In genomic region chrX:69222103-69223090, GRCh38 we compare ENCODE assay signal across 8 cellular contexts. TPM values are rescaled to one million over a fixed set of nuclear protein-coding genes. Genes with fewer than 3 reads are reported as not detected.
A peak's percentile ranks its signal among the peaks of the same experiment; 100 is the strongest.
DNase-seq lines count a peak whose midpoint lies in the region; ATAC-seq and TF ChIP-seq lines count a peak whose summit lies in the region.

No MANE protein-coding gene starts in this region.

- no peaks in the 10 kb centered on the region for H3K9me3 Mint-ChIP-seq in activated CD4-positive, alpha-beta T cell treated with anti-CD3 and anti-CD28 coated beads, Interleukin-2, amount 10 ng/mL, durations not matched to agents 24 days and 14 days

- H3K4me1 Mint-ChIP-seq in activated CD4-positive, alpha-beta T cell treated with anti-CD3 and anti-CD28 coated beads, Interleukin-2, amount 10 ng/mL, durations not matched to agents 24 days and 14 days: no peaks in the 10 kb centered on the region

- no peak overlapping the region for H3K27ac Mint-ChIP-seq in activated CD4-positive, alpha-beta T cell treated with anti-CD3 and anti-CD28 coated beads, Interleukin-2, amount 10 ng/mL, durations not matched to agents 24 days and 14 days

- 25% methylated on average over 12 of the region's 12 CpGs for WGBS in liver

- no peaks in the 10 kb centered on the region for H3K36me3 ChIP-seq in HCT116 (ENCODE audit: control insufficient read depth in 1 of 2, insufficient read depth in 2 of 2, low read length in 2 of 2)
- H3K36me3 ChIP-seq in liver (ENCODE audit: control insufficient read depth in 4 of 4, insufficient read depth in 3 of 4, low read depth in 1 of 4, low read length in 3 of 4): no peaks in the 10 kb centered on the region

- no peaks in the 10 kb centered on the region for H3K27me3 Mint-ChIP-seq in activated CD4-positive, alpha-beta T cell treated with anti-CD3 and anti-CD28 coated beads, Interleukin-2, amount 10 ng/mL, durations not matched to agents 24 days and 14 days

- H3K9me3 ChIP-seq in HCT116 (ENCODE audit: control insufficient read depth in 1 of 2, insufficient read depth in 1 of 2, low read depth in 1 of 2, low read length in 2 of 2) (no peaks in the 10 kb centered on the region), liver (ENCODE audit: control insufficient read depth in 4 of 4, low read length in 3 of 4) (no peaks in the 10 kb centered on the region)

- no TSS peak for BruUV-seq in HCT116 (replicated peaks; lab: Mats Ljungman, UMichigan)

- RAD21 ChIA-PET in HCT116 (lab: Charles Lee; ENCODE audit: low non-redundant PET in 1 of 2, low total read pairs in 2 of 2, uncharacterized antibody in 2 of 2, unreplicated experiment in 2 of 2): interaction anchor here (0.6 to 1.7 kb wide), 5 partner anchors 254 to 400 kb away, joined by 3 to 14 read pairs (median 6); partner anchors contain the start of gene EFNB1 (in 2 of the 2)

- CTCF ChIA-PET in HCT116 (lab: Charles Lee): interaction anchor here (0.9 to 4.3 kb wide), 12 partner anchors 23 to 489 kb away, joined by 3 to 56 read pairs (median 4); partner anchors contain the start of gene EFNB1

- H3K27me3 ChIP-seq in HCT116 (ENCODE audit: insufficient read depth, low read length) (no peaks in the 10 kb centered on the region), liver (ENCODE audit: control insufficient read depth in 4 of 4, insufficient read depth in 4 of 4, low read length in 3 of 4) (no peaks in the 10 kb centered on the region)

- H3K79me2 ChIP-seq in HCT116 (ENCODE audit: insufficient read depth, low read length): no peaks in the 10 kb centered on the region

- peak; percentile 89 for TF ChIP-seq RAD21 in HCT116 (IDR thresholded peaks at IDR 0.05; ENCODE audit: low read depth)
- TF ChIP-seq RAD21 in liver (IDR thresholded peaks at IDR 0.05): peak; percentile 79 to 86

- no peak overlapping the region for H3K4me3 ChIP-seq in HCT116 (replicated peaks in 1 of 2; ENCODE audit: low read depth in 1 of 2, low read length in 2 of 2)
- H3K4me3 ChIP-seq in liver (ENCODE audit: low read depth in 1 of 3, low read length in 3 of 3): no peak overlapping the region

- H3K9me2 ChIP-seq in HCT116 (ENCODE audit: insufficient read depth): no peaks in the 10 kb centered on the region

- H3K4me1 ChIP-seq in HCT116 (ENCODE audit: control insufficient read depth in 1 of 2, insufficient read depth in 2 of 2, low read length in 2 of 2) (no peaks in the 10 kb centered on the region; a peak in 1 of 4 replicates), liver (ENCODE audit: control insufficient read depth in 4 of 4, insufficient read depth in 4 of 4, low read length in 3 of 4) (no peaks in the 10 kb centered on the region)

- no peaks in the 10 kb centered on the region for H4K20me1 ChIP-seq in HCT116 (ENCODE audit: insufficient read depth)

- H3K9ac ChIP-seq in HCT116 (ENCODE audit: low read length) (no peak overlapping the region), liver (ENCODE audit: low read depth in 1 of 2, low read length in 2 of 2) (no peak overlapping the region)

- no peak overlapping the region for H3K4me3 Mint-ChIP-seq in activated CD4-positive, alpha-beta T cell treated with anti-CD3 and anti-CD28 coated beads, Interleukin-2, amount 10 ng/mL, durations not matched to agents 24 days and 14 days

- POLR2A ChIA-PET in HCT116 (lab: Charles Lee): interaction anchor here (4.7 kb wide), 1 partner anchor 394 kb away, joined by 53 read pairs; the partner anchor contains the start of gene EFNB1

- H3K27ac ChIP-seq in HCT116 (ENCODE audit: low read depth, low read length): no peak overlapping the region
- H3K27ac ChIP-seq in liver (ENCODE audit: low read depth in 1 of 2, low read length in 2 of 2): no peak overlapping the region

- peak; percentile 68 to 80 (median 71); a peak in 5 of 6 replicates for TF ChIP-seq CTCF in HCT116 (IDR thresholded peaks at IDR 0.05 in 2 of 3, conservative IDR thresholded peaks at IDR 0.05 in 1 of 3; ENCODE audit: borderline replicate concordance in 1 of 3, insufficient read depth in 1 of 3, low read depth in 2 of 3, low read length in 2 of 3)
- TF ChIP-seq CTCF in liver (IDR thresholded peaks at IDR 0.05; ENCODE audit: low read depth, low read length, missing input control): peak; percentile 63

- no peak for TF ChIP-seq POLR2A in HCT116 (IDR thresholded peaks at IDR 0.05; ENCODE audit: borderline replicate concordance, extremely low read depth, insufficient read depth, insufficient read length)

- ATAC-seq in HCT116 (peak; percentile 94), GM21515 (IDR thresholded peaks at IDR 0.05; ENCODE audit: unreplicated experiment) (no peak)

- peak; percentile 37 for DNase-seq in DMS 273 treated with DMSO at 0.1 percent for 48 hours (lab: John Stamatoyannopoulos, UW)
- peak; percentile 45 for DNase-seq in HCT116 (ENCODE audit: low read depth, low spot score)
- DNase-seq in NCI-H345 (lab: John Stamatoyannopoulos, UW): peak; percentile 62
- peak; percentile 88 for DNase-seq in activated CD4-positive, alpha-beta T cell treated with anti-CD3 and anti-CD28 coated beads, Interleukin-2, amount 10 ng/mL, durations not matched to agents 24 days and 14 days
- peak; percentile 71 for DNase-seq in dermis blood vessel endothelial cell
- peak; percentile 38 to 69 (median 54) for DNase-seq in stimulated activated CD4-positive, alpha-beta T cell treated with anti-CD3 and anti-CD28 coated beads, TNF-alpha, amount 100 ng/mL, for 24 hours (ENCODE audit: low read depth in 3 of 3)

- H2AFZ ChIP-seq in HCT116 (ENCODE audit: low read depth, low read length, poor library complexity, severe bottlenecking): no peak overlapping the region

- H3K36me3 Mint-ChIP-seq in activated CD4-positive, alpha-beta T cell treated with anti-CD3 and anti-CD28 coated beads, Interleukin-2, amount 10 ng/mL, durations not matched to agents 24 days and 14 days (ENCODE audit: low read depth): no peaks in the 10 kb centered on the region

- intact Hi-C loops in HCT116 (cut with micrococcal nuclease): loop anchor here (1.0 to 5.0 kb wide), 5 partner anchors 64 to 490 kb away; no protein-coding TSS in a partner anchor
- intact Hi-C loops in activated CD4-positive, alpha-beta T cell treated with anti-CD3 and anti-CD28 coated beads, Interleukin-2, amount 10 ng/mL, durations not matched to agents 24 days and 14 days (cut with micrococcal nuclease): loop anchor here (1.0 kb wide), 2 partner anchors 128 to 394 kb away; no protein-coding TSS in a partner anchor

- no peak overlapping the region for H3K4me2 ChIP-seq in HCT116 (ENCODE audit: low read length)

TF ChIP-seq in HCT116, 20 proteins besides CTCF, POLR2A, EP300 and RAD21 (continues in another document):
- TF ChIP-seq CBX3 (IDR thresholded peaks at IDR 0.05; ENCODE audit: low read depth): no peak
- TF ChIP-seq REST (IDR thresholded peaks at IDR 0.05; ENCODE audit: low read depth): no peak

TF ChIP-seq in liver, 16 proteins besides CTCF, POLR2A, EP300 and RAD21 (continues in another document):
- TF ChIP-seq REST (IDR thresholded peaks at IDR 0.05) (no peak), HNF4G (IDR thresholded peaks at IDR 0.05) (no peak), JUND (IDR thresholded peaks at IDR 0.05) (no peak), NR2F2 (IDR thresholded peaks at IDR 0.05) (no peak), FOXA2 (IDR thresholded peaks at IDR 0.05) (no peak), FOXA1 (IDR thresholded peaks at IDR 0.05) (no peak), ATF3 (IDR thresholded peaks at IDR 0.05) (no peak), GABPA (IDR thresholded peaks at IDR 0.05 in 1 of 2, conservative IDR thresholded peaks at IDR 0.05 in 1 of 2) (no peak)

RNA-seq across cellular contexts. Expression of gene PJA1, which starts 57.1 kb away (rescaled TPM):
- total RNA-seq in HCT116 (2021; ENCODE audit: unreplicated experiment): 15.7 TPM
- 14.2 and 16.0 TPM in 2 replicates for polyA plus RNA-seq in HCT116 (2012)
- 14.4 and 15.5 TPM in 2 replicates for total RNA-seq in activated CD4-positive, alpha-beta T cell treated with anti-CD3 and anti-CD28 coated beads, Interleukin-2, amount 10 ng/mL, durations not matched to agents 24 days and 14 days
- 18.0 and 21.1 TPM in 2 replicates for total RNA-seq in dermis blood vessel endothelial cell
- total RNA-seq in liver: 1 to 10 TPM; 4.6 to 4.9 TPM
- 1 to 10 TPM; 5.2 to 6.0 TPM for polyA plus RNA-seq in liver

Comparison
In these comparisons a context has a peak if more than half of its experiments do, and no peak if none do; other contexts are left out.
1. DNase-seq: peak in every context shown above with its lines; median percentile 88 in activated CD4-positive, alpha-beta T cell treated with anti-CD3 and anti-CD28 coated beads, Interleukin-2, amount 10 ng/mL, durations not matched to agents 24 days and 14 days; 71 in dermis blood vessel endothelial cell; 62 in NCI-H345; 54 in stimulated activated CD4-positive, alpha-beta T cell treated with anti-CD3 and anti-CD28 coated beads, TNF-alpha, amount 100 ng/mL, for 24 hours; 45 in HCT116; 37 in DMS 273 treated with DMSO at 0.1 percent for 48 hours.